In the genomic region with DNA sequence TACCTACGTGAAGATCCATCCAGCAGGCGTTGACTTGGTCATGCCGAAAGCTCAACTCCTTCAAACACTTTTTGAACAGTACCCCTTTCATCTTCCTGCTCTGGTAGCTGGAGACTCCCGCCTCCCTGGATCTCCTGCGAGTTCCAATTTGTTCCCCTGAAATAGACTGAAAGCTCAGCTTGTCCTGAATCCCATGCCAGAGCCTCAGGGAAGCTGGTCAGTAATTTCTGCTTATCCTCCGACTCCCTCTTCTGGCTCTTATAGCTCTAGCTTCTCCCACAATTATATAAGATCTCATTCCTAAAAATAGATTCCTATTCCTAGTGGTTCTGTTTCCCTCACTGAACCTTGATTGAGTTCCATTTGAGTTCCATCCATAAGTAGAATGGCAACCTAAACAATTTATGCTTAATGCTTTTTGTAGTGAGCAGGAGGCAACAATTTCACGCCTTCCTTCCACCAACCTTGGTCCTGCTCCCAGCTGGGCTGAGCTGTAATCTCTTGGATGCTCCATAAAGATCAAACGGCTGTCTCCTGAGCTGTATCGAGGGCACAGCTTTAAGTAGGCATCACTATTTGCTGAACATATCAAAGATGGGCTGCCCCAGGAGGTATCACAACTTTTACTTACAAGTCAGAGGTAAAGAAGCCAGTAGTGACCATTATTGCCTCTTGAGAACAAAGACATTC, we compare ENCODE assay signal across 1 cellular context.
TF ChIP-seq lines count a peak whose summit lies in the region.

No MANE protein-coding gene starts in this region.

TF ChIP-seq in H1, 55 proteins besides CTCF, POLR2A, EP300 and RAD21:
- TF ChIP-seq POU5F1 (IDR thresholded peaks at IDR 0.05; ENCODE audit: low read depth, low read length), result no peak
- TF ChIP-seq CEBPB (IDR thresholded peaks at IDR 0.05; ENCODE audit: low read depth, low read length), result no peak
- no peak for TF ChIP-seq SP2 (IDR thresholded peaks at IDR 0.05; ENCODE audit: low read length)
- TF ChIP-seq NRF1 (IDR thresholded peaks at IDR 0.05; ENCODE audit: low read depth, low read length), result no peak
- no peak for TF ChIP-seq CBX8 (IDR thresholded peaks at IDR 0.05; ENCODE audit: borderline replicate concordance, low read depth, low read length)
- no peak for TF ChIP-seq RBBP5 (IDR thresholded peaks at IDR 0.05; ENCODE audit: borderline replicate concordance, low read depth, low read length)
- TF ChIP-seq YY1 (IDR thresholded peaks at IDR 0.05; ENCODE audit: low read depth, low read length), result no peak
- no peak for TF ChIP-seq TCF12 (IDR thresholded peaks at IDR 0.05; ENCODE audit: low read depth, low read length)
- TF ChIP-seq ZNF274 (IDR thresholded peaks at IDR 0.05; ENCODE audit: borderline replicate concordance, extremely low read depth, low read length), result no peak
